In genomic region chr1:61605607-61606321, GRCh38 we compare ENCODE assay signal across 13 cellular contexts.
DNase-seq lines count a peak whose midpoint lies in the region; ATAC-seq and TF ChIP-seq lines count a peak whose summit lies in the region.
"Had no signal": no experiment of that assay in that cellular context is flagged by ENCODE, and none has a peak within 500 bp of the region (broad histone marks: within the 10 kb centered on the region; RNA-seq: fewer than 3 reads in every experiment).

No MANE protein-coding gene starts in this region.

- intact Hi-C loops in dorsolateral prefrontal cortex (cut with DNase I) = no loop called here

- H3K4me3 ChIP-seq in ACC112 (ENCODE audit: low read depth, low read length) (peak overlapping the region; percentile 41), osteoblast (ENCODE audit: insufficient read depth, low read length) (peak overlapping the region; percentile 36), mesendoderm (ENCODE audit: low read length) (no peak overlapping the region), dorsolateral prefrontal cortex (no peak overlapping the region)
- H3K4me3 ChIP-seq: right lobe of liver had no signal

- no peak overlapping the region for H3K18ac ChIP-seq in mesendoderm (ENCODE audit: low read length)

- H3K27ac ChIP-seq in ACC112 (ENCODE audit: low read depth, low read length) = peak overlapping the region; percentile 89
- H3K27ac ChIP-seq in osteoblast (ENCODE audit: low read depth, low read length) = peak overlapping the region; percentile 77
- H3K27ac ChIP-seq in mesendoderm (ENCODE audit: low read depth, low read length) = no peak overlapping the region
- no peak overlapping the region for H3K27ac ChIP-seq in dorsolateral prefrontal cortex
- H3K27ac ChIP-seq: right lobe of liver had no signal

- H3K79me2 ChIP-seq in ACC112 (ENCODE audit: control insufficient read depth, insufficient read depth, low read length, unreplicated experiment) (no peaks in the 10 kb centered on the region), osteoblast (ENCODE audit: insufficient read depth, low read length) (no peaks in the 10 kb centered on the region), mesendoderm (ENCODE audit: control insufficient read depth, insufficient read depth, low read length) (no peaks in the 10 kb centered on the region)

- no peaks in the 10 kb centered on the region for H3K36me3 ChIP-seq in ACC112 (ENCODE audit: insufficient read depth, low read length)
- H3K36me3 ChIP-seq in osteoblast (ENCODE audit: insufficient read depth, low read length) = no peaks in the 10 kb centered on the region
- no peaks in the 10 kb centered on the region for H3K36me3 ChIP-seq in mesendoderm (ENCODE audit: control insufficient read depth, insufficient read depth, low read length)
- H3K36me3 ChIP-seq: right lobe of liver had no signal

- no peak overlapping the region for H3K9ac ChIP-seq in mesendoderm (ENCODE audit: low read length)

- peaks cover 31% of the 10 kb centered on the region for H3K4me1 ChIP-seq in ACC112 (ENCODE audit: control insufficient read depth, insufficient read depth, low read length, unreplicated experiment)
- H3K4me1 ChIP-seq in osteoblast (ENCODE audit: insufficient read depth, low read length) = peaks cover 14% of the 10 kb centered on the region
- H3K4me1 ChIP-seq in mesendoderm (ENCODE audit: control insufficient read depth, low read depth, low read length) = no peaks in the 10 kb centered on the region
- H3K4me1 ChIP-seq: right lobe of liver had no signal

- no peak overlapping the region for H4K5ac ChIP-seq in mesendoderm (ENCODE audit: low read length)

- H3K79me1 ChIP-seq in mesendoderm (ENCODE audit: low read length) = no peaks in the 10 kb centered on the region

- H2BK5ac ChIP-seq in mesendoderm (ENCODE audit: low read length) = no peak overlapping the region

- H3K4ac ChIP-seq in mesendoderm (ENCODE audit: low read depth, low read length) = no peak overlapping the region

- H3K23ac ChIP-seq in mesendoderm (ENCODE audit: low read length) = no peak overlapping the region

- peak overlapping the region; percentile 76 for H3K4me2 ChIP-seq in osteoblast (ENCODE audit: insufficient read depth, low read length)
- H3K4me2 ChIP-seq in mesendoderm (ENCODE audit: low read length) = no peak overlapping the region

- H4K20me1 ChIP-seq in osteoblast (ENCODE audit: insufficient read depth, low read length) = no peaks in the 10 kb centered on the region

- no peak overlapping the region for H2BK120ac ChIP-seq in mesendoderm (ENCODE audit: low read depth, low read length)

- H4K8ac ChIP-seq in mesendoderm (ENCODE audit: low read depth, low read length) = no peak overlapping the region

- H3K27me3 ChIP-seq in ACC112 (ENCODE audit: insufficient read depth, low read length) (no peaks in the 10 kb centered on the region), osteoblast (ENCODE audit: insufficient read depth, low read length) (no peaks in the 10 kb centered on the region), mesendoderm (ENCODE audit: insufficient read depth, low read length, poor library complexity) (no peaks in the 10 kb centered on the region), dorsolateral prefrontal cortex (no peaks in the 10 kb centered on the region)
- H3K27me3 ChIP-seq: right lobe of liver had no signal

- no peak overlapping the region for H2BK15ac ChIP-seq in mesendoderm (replicated peaks; ENCODE audit: low read depth)

- TF ChIP-seq CTCF in osteoblast (IDR thresholded peaks at IDR 0.05; ENCODE audit: extremely low read depth, low read depth, low read length) (no peak), dorsolateral prefrontal cortex (IDR thresholded peaks at IDR 0.05 in 54 of 56, conservative IDR thresholded peaks at IDR 0.05 in 2 of 56; ENCODE audit: low read depth in 1 of 56, partially characterized antibody in 56 of 56) (no peak)

- no peak for ATAC-seq in GM18868 (IDR thresholded peaks at IDR 0.05; ENCODE audit: unreplicated experiment)
- ATAC-seq: activated naive CD8-positive, alpha-beta T cell treated with anti-CD3 and anti-CD28 coated beads, Interleukin-2, amount 50 U/mL, for 24 hours; effector memory CD8-positive, alpha-beta T cell; right lobe of liver had no signal

- DNase-seq in LHCN-M2 (ENCODE audit: low read depth) = peak; percentile 62
- DNase-seq in dermis blood vessel endothelial cell = peak; percentile 39
- DNase-seq in osteoblast (ENCODE audit: insufficient read length, low spot score, missing footprints) = no peak
- DNase-seq in mesendoderm = no peak
- DNase-seq in activated CD4-positive, alpha-beta T cell treated with anti-CD3 and anti-CD28 coated beads, Interleukin-2, amount 50 U/mL, for 48 hours = no peak
- DNase-seq in dorsolateral prefrontal cortex = no peak
- DNase-seq: activated naive CD8-positive, alpha-beta T cell treated with anti-CD3 and anti-CD28 coated beads, Interleukin-2, amount 50 U/mL, for 24 hours; effector memory CD8-positive, alpha-beta T cell; NCI-H1092 treated with DMSO at 0.1 percent for 48 hours; NCI-H510A; right lobe of liver had no signal

- no CpG with 5 or more reads among the region's 4 CpGs for WGBS in mesendoderm (ENCODE audit: extremely low coverage, insufficient coverage, low lambda C conversion rate)

- H2AFZ ChIP-seq in ACC112 (ENCODE audit: low read length, unreplicated experiment) (peak overlapping the region; percentile 72), osteoblast (ENCODE audit: low read length) (peak overlapping the region; percentile 85)

- H3K56ac ChIP-seq in mesendoderm (ENCODE audit: low read length) = no peak overlapping the region

- H3K9me3 ChIP-seq in osteoblast (ENCODE audit: low read depth, low read length) = no peaks in the 10 kb centered on the region
- H3K9me3 ChIP-seq: right lobe of liver had no signal

- no peak overlapping the region for H2AK5ac ChIP-seq in mesendoderm (ENCODE audit: low read length)

Comparison
In these comparisons a context has a peak if more than half of its experiments do, and no peak if none do; other contexts are left out.
1. H3K27ac ChIP-seq: peak in ACC112 (single experiment) and osteoblast (single experiment); none in mesendoderm (single experiment) and dorsolateral prefrontal cortex (0 of 59).
2. H3K4me3 ChIP-seq: peak in ACC112 (single experiment) and osteoblast (single experiment); none in mesendoderm (single experiment) and dorsolateral prefrontal cortex (0 of 59).
3. DNase-seq: peak in LHCN-M2 (single experiment) and dermis blood vessel endothelial cell (single experiment); none in osteoblast (single experiment), mesendoderm (single experiment), activated CD4-positive, alpha-beta T cell treated with anti-CD3 and anti-CD28 coated beads, Interleukin-2, amount 50 U/mL, for 48 hours (0 of 2) and dorsolateral prefrontal cortex (0 of 10).